ENCODE assay signal across 2 cellular contexts in the genomic region with DNA sequence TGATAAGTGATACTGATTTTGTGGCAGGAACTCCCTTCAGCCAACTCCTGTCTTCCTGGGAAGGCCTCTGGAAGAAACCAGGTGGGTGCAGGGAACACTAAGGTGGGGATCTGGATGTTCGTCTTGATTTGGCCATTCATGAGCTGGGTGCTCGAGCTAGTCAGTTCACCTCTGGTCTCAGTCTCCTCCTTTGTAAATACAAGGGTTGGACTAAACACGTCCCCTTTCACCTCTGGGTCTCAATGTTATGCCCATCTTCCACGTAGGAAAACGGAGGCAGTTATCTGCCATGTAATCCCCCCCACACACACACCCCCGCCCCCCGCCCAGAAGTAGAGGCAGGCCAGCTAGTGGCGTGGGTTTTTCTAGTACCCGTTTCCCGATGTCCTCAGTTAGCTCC.
TF ChIP-seq lines count a peak whose summit lies in the region.

No MANE protein-coding gene starts in this region.

TF ChIP-seq in HCT116, 20 proteins besides CTCF, POLR2A, EP300 and RAD21:
- TF ChIP-seq YY1 (IDR thresholded peaks at IDR 0.05; ENCODE audit: extremely low read depth, insufficient replicate concordance, low read depth, low read length): no peak
- no peak for TF ChIP-seq EGR1 (IDR thresholded peaks at IDR 0.05; ENCODE audit: low read depth)
- TF ChIP-seq TCF7L2 (IDR thresholded peaks at IDR 0.05; ENCODE audit: borderline replicate concordance, extremely low read depth, insufficient read depth, insufficient read length): no peak

TF ChIP-seq in K562, 482 proteins besides CTCF, POLR2A, EP300 and RAD21:
- no peak for TF ChIP-seq JUNB (CRISPR knock-in tag; conservative IDR thresholded peaks at IDR 0.05)
- TF ChIP-seq SLC30A9 (CRISPR knock-in tag; IDR thresholded peaks at IDR 0.05): no peak
- TF ChIP-seq ZBED1 (IDR thresholded peaks at IDR 0.05): no peak
- no peak for TF ChIP-seq ATF3 (IDR thresholded peaks at IDR 0.05)
- no peak for TF ChIP-seq ATF3 (CRISPR knock-in tag; conservative IDR thresholded peaks at IDR 0.05)
- TF ChIP-seq CTBP1 (IDR thresholded peaks at IDR 0.05; ENCODE audit: borderline replicate concordance): no peak
- no peak for TF ChIP-seq HNRNPUL1 (IDR thresholded peaks at IDR 0.05; ENCODE audit: low read length)
- TF ChIP-seq HMG20B (CRISPR knock-in tag; IDR thresholded peaks at IDR 0.05): no peak
- TF ChIP-seq BRF1 (IDR thresholded peaks at IDR 0.05; ENCODE audit: borderline replicate concordance, extremely low read depth, insufficient read length): no peak
- TF ChIP-seq NFYB (IDR thresholded peaks at IDR 0.05; ENCODE audit: extremely low read depth, insufficient read length): no peak
- no peak for TF ChIP-seq MLLT1 (IDR thresholded peaks at IDR 0.05)
- TF ChIP-seq, protein P1, sequence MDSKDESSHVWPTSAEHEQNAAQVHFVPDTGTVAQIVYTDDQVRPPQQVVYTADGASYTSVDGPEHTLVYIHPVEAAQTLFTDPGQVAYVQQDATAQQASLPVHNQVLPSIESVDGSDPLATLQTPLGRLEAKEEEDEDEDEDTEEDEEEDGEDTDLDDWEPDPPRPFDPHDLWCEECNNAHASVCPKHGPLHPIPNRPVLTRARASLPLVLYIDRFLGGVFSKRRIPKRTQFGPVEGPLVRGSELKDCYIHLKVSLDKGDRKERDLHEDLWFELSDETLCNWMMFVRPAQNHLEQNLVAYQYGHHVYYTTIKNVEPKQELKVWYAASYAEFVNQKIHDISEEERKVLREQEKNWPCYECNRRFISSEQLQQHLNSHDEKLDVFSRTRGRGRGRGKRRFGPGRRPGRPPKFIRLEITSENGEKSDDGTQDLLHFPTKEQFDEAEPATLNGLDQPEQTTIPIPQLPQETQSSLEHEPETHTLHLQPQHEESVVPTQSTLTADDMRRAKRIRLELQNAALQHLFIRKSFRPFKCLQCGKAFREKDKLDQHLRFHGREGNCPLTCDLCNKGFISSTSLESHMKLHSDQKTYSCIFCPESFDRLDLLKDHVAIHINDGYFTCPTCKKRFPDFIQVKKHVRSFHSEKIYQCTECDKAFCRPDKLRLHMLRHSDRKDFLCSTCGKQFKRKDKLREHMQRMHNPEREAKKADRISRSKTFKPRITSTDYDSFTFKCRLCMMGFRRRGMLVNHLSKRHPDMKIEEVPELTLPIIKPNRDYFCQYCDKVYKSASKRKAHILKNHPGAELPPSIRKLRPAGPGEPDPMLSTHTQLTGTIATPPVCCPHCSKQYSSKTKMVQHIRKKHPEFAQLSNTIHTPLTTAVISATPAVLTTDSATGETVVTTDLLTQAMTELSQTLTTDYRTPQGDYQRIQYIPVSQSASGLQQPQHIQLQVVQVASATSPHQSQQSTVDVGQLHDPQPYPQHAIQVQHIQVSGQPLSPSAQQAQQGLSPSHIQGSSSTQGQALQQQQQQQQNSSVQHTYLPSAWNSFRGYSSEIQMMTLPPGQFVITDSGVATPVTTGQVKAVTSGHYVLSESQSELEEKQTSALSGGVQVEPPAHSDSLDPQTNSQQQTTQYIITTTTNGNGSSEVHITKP (IDR thresholded peaks at IDR 0.05; ENCODE audit: partially characterized antibody): no peak
- no peak for TF ChIP-seq SIN3B (IDR thresholded peaks at IDR 0.05; ENCODE audit: low read depth)
- no peak for TF ChIP-seq ATF7 (IDR thresholded peaks at IDR 0.05)
- TF ChIP-seq CUX1 (CRISPR knock-in tag; IDR thresholded peaks at IDR 0.05): no peak
- TF ChIP-seq ELF4 (CRISPR knock-in tag; IDR thresholded peaks at IDR 0.05): no peak
- no peak for TF ChIP-seq KLF16 (IDR thresholded peaks at IDR 0.05)
- TF ChIP-seq ZNF12 (CRISPR knock-in tag; IDR thresholded peaks at IDR 0.05): no peak
- TF ChIP-seq, protein P2, sequence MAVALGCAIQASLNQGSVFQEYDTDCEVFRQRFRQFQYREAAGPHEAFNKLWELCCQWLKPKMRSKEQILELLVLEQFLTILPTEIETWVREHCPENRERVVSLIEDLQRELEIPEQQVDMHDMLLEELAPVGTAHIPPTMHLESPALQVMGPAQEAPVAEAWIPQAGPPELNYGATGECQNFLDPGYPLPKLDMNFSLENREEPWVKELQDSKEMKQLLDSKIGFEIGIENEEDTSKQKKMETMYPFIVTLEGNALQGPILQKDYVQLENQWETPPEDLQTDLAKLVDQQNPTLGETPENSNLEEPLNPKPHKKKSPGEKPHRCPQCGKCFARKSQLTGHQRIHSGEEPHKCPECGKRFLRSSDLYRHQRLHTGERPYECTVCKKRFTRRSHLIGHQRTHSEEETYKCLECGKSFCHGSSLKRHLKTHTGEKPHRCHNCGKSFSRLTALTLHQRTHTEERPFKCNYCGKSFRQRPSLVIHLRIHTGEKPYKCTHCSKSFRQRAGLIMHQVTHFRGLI (CRISPR knock-in tag; IDR thresholded peaks at IDR 0.05): no peak
- no peak for TF ChIP-seq ZNF224 (CRISPR knock-in tag; IDR thresholded peaks at IDR 0.05)
- TF ChIP-seq TAF15 (IDR thresholded peaks at IDR 0.05; ENCODE audit: low read depth, low read length): no peak
